2 cellular contexts compared by ENCODE assay signal in the genomic region with DNA sequence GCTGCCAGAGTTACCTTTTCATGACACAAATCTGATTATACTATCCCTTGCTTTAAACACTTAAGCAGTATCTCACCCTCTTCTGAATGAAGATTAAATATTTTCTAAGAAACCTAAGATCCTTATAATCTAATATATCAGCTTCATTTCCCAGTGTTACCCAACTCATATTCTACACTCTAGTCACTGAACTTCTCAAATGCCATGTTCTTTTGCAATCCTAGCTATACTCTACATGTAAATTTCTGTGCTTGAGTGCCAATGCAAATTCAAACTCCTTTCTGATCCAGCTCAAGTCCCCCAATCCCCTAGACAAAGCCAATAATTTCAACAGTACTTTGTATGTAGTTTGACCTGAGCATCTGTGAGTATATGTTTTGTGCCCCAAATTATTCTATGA.
TF ChIP-seq lines count a peak whose summit lies in the region.

No MANE protein-coding gene starts in this region.

TF ChIP-seq in GM23338, 12 proteins besides CTCF, POLR2A, EP300 and RAD21 (continued from another document):
- TF ChIP-seq, protein P1, sequence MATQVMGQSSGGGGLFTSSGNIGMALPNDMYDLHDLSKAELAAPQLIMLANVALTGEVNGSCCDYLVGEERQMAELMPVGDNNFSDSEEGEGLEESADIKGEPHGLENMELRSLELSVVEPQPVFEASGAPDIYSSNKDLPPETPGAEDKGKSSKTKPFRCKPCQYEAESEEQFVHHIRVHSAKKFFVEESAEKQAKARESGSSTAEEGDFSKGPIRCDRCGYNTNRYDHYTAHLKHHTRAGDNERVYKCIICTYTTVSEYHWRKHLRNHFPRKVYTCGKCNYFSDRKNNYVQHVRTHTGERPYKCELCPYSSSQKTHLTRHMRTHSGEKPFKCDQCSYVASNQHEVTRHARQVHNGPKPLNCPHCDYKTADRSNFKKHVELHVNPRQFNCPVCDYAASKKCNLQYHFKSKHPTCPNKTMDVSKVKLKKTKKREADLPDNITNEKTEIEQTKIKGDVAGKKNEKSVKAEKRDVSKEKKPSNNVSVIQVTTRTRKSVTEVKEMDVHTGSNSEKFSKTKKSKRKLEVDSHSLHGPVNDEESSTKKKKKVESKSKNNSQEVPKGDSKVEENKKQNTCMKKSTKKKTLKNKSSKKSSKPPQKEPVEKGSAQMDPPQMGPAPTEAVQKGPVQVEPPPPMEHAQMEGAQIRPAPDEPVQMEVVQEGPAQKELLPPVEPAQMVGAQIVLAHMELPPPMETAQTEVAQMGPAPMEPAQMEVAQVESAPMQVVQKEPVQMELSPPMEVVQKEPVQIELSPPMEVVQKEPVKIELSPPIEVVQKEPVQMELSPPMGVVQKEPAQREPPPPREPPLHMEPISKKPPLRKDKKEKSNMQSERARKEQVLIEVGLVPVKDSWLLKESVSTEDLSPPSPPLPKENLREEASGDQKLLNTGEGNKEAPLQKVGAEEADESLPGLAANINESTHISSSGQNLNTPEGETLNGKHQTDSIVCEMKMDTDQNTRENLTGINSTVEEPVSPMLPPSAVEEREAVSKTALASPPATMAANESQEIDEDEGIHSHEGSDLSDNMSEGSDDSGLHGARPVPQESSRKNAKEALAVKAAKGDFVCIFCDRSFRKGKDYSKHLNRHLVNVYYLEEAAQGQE (IDR thresholded peaks at IDR 0.05; ENCODE audit: unreplicated experiment) = no peak
- TF ChIP-seq ZNF462 (CRISPR knock-in tag; IDR thresholded peaks at IDR 0.05) (no peak), STAT1 (IDR thresholded peaks at IDR 0.05; ENCODE audit: unreplicated experiment) (no peak)

TF ChIP-seq in WTC11, 78 proteins besides CTCF, POLR2A, EP300 and RAD21 (continued from another document):
- TF ChIP-seq, protein P2, sequence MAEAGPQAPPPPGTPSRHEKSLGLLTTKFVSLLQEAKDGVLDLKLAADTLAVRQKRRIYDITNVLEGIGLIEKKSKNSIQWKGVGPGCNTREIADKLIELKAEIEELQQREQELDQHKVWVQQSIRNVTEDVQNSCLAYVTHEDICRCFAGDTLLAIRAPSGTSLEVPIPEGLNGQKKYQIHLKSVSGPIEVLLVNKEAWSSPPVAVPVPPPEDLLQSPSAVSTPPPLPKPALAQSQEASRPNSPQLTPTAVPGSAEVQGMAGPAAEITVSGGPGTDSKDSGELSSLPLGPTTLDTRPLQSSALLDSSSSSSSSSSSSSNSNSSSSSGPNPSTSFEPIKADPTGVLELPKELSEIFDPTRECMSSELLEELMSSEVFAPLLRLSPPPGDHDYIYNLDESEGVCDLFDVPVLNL (CRISPR knock-in tag; IDR thresholded peaks at IDR 0.05; ENCODE audit: borderline replicate concordance, low read depth) = no peak
- no peak for TF ChIP-seq ZNF317 (CRISPR knock-in tag; IDR thresholded peaks at IDR 0.05; ENCODE audit: borderline replicate concordance, low read depth)
- no peak for TF ChIP-seq SMAD3 (CRISPR knock-in tag; IDR thresholded peaks at IDR 0.05; ENCODE audit: borderline replicate concordance)
